In the genomic region with DNA sequence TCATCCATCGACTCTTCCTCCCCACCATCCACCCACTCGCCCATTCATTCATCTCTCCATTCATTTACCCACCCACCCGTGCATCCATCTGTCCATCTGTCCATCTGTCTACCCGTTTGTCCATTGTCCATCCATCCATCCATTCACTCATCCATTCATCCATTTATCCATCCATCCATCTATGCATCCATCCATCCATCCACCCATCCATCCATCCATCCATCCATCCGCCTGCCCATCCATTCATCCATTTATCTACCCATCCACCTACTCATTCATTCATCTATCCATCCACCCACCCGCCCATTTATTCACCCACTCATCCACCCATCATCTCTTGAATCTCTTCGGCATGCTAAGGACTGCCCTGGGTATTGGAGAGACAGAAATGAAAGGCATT, we compare ENCODE assay signal across 24 cellular contexts. TPM values are rescaled to one million over a fixed set of nuclear protein-coding genes. Genes with fewer than 3 reads are reported as not detected.
DNase-seq lines count a peak whose midpoint lies in the region; ATAC-seq, FAIRE-seq and TF ChIP-seq lines count a peak whose summit lies in the region.
"Had no signal": no experiment of that assay in that cellular context is flagged by ENCODE, and none has a peak within 500 bp of the region (broad histone marks: within the 10 kb centered on the region; RNA-seq: fewer than 3 reads in every experiment).

No MANE protein-coding gene starts in this region.

- dilution Hi-C loops in IMR-90 (cut with HindIII; ENCODE audit: low sequenced_read_pairs, unreplicated experiment): no loop called here

- no peak overlapping the region for H3K4me2 ChIP-seq in IMR-90 (ENCODE audit: low read depth, low read length)

- in situ Hi-C loops in IMR-90 (cut with MboI; ENCODE audit: low sequenced_read_pairs): no loop called here

- H3K18ac ChIP-seq in IMR-90 (ENCODE audit: low read depth, low read length): no peak overlapping the region

- DNase-seq in IMR-90 (no peak), coronary artery (ENCODE audit: low spot score) (no peak), kidney (no peak), aorta (no peak), 8988T (no peak), NCI-H82 treated with DMSO at 0.1 percent for 48 hours (lab: John Stamatoyannopoulos, UW; ENCODE audit: unreplicated experiment) (no peak)
- DNase-seq: ACHN; C1 segment of cervical spinal cord; Calu3; CD8-positive, alpha-beta memory T cell; DMS153; GDM1; H7; HFFc6; KG1; NCI-H1092; NCI-H1436; NCI-H187 treated with DMSO at 0.1 percent for 48 hours; NCI-H2107; NCI-H510A had no signal

- H3K27ac ChIP-seq in IMR-90 (ENCODE audit: insufficient read depth, low read length) (no peak overlapping the region), coronary artery (peak overlapping the region; percentile 94 to 99), kidney (ENCODE audit: low read depth in 2 of 2, low read length in 2 of 2) (peak overlapping the region; percentile 94 to 96), aorta (ENCODE audit: low read depth in 1 of 2, low read length in 2 of 2) (peak overlapping the region; percentile 77 to 88)
- H3K27ac ChIP-seq: HL-60 had no signal

- H4K20me1 ChIP-seq in IMR-90 (ENCODE audit: insufficient read depth, low read length): peaks cover 4% of the 10 kb centered on the region; the same call in 1 of the 2 replicates

- no peak for TF ChIP-seq CTCF in IMR-90 (conservative IDR thresholded peaks at IDR 0.05; ENCODE audit: low read depth, low read length)
- TF ChIP-seq CTCF in coronary artery (IDR thresholded peaks at IDR 0.05): no peak
- no peak for TF ChIP-seq CTCF in kidney (IDR thresholded peaks at IDR 0.05; ENCODE audit: borderline replicate concordance, extremely low read depth, insufficient read depth)

- no peak overlapping the region for H4K5ac ChIP-seq in IMR-90 (ENCODE audit: low read depth, low read length)

- H3K36me3 ChIP-seq in IMR-90 (ENCODE audit: control insufficient read depth, insufficient read depth, low read length): no peaks in the 10 kb centered on the region
- H3K36me3 ChIP-seq in kidney (ENCODE audit: control insufficient read depth in 1 of 2, insufficient read depth in 2 of 2, low read length in 2 of 2): no peaks in the 10 kb centered on the region
- H3K36me3 ChIP-seq in aorta (ENCODE audit: control insufficient read depth in 1 of 2, insufficient read depth in 2 of 2, low read length in 1 of 2): no peaks in the 10 kb centered on the region

- peak overlapping the region; percentile 11; the same call in 1 of the 2 replicates for H2AK5ac ChIP-seq in IMR-90 (ENCODE audit: low read depth, low read length)

- H2BK5ac ChIP-seq in IMR-90 (ENCODE audit: low read depth, low read length, poor library complexity, severe bottlenecking): no peak overlapping the region

- H3K14ac ChIP-seq in IMR-90 (replicated peaks; ENCODE audit: low read depth, low read length): no peak overlapping the region

- no peak overlapping the region for H4K91ac ChIP-seq in IMR-90 (ENCODE audit: insufficient read depth, low read depth, low read length)

- no TSS peak for BruUV-seq in IMR-90 (replicated peaks; lab: Mats Ljungman, UMichigan)

- intact Hi-C loops in IMR-90 (cut with micrococcal nuclease): no loop called here
- intact Hi-C loops in kidney (cut with DNase I): no loop called here
- intact Hi-C loops in aorta (cut with DNase I): no loop called here

- H3K4ac ChIP-seq in IMR-90 (ENCODE audit: low read depth, low read length): no peak overlapping the region

- no peaks in the 10 kb centered on the region for H3K27me3 ChIP-seq in IMR-90 (ENCODE audit: control insufficient read depth, insufficient read depth, low read length)
- H3K27me3 ChIP-seq in aorta (ENCODE audit: control insufficient read depth in 1 of 2, insufficient read depth in 2 of 2, low read length in 1 of 2): no peaks in the 10 kb centered on the region

- 97% methylated on average over 5 of the region's 7 CpGs; no CpG with 5 or more reads in 1 of the 2 experiments for WGBS in IMR-90 (ENCODE audit: extremely low coverage in 2 of 2, insufficient read length in 1 of 2), 2 experiments
- WGBS in aorta, 2 donors: 93 to 94% methylated on average over 7 of the region's 7 CpGs

- H3K9ac ChIP-seq in IMR-90 (ENCODE audit: low read depth, low read length): no peak overlapping the region
- no peak overlapping the region for H3K9ac ChIP-seq in kidney (ENCODE audit: low read length in 2 of 2)

- POLR2A ChIA-PET in IMR-90 (lab: Charles Lee; ENCODE audit: unreplicated experiment): no interaction called here

- H3K4me1 ChIP-seq in IMR-90 (ENCODE audit: control insufficient read depth, insufficient read depth, low read length) (peaks cover 21% of the 10 kb centered on the region), kidney (ENCODE audit: control insufficient read depth in 1 of 2, insufficient read depth in 1 of 2, low read depth in 1 of 2, low read length in 2 of 2) (peaks cover 43 to 49% of the 10 kb centered on the region in 2 donors), aorta (ENCODE audit: control insufficient read depth in 1 of 2, insufficient read depth in 2 of 2, low read length in 2 of 2) (peaks cover 3 to 5% of the 10 kb centered on the region in 2 donors)

- peaks cover 41 to 78% of the 10 kb centered on the region in 2 experiments for H3K79me1 ChIP-seq in IMR-90 (ENCODE audit: low read depth in 1 of 2, low read length in 2 of 2)

- H3K9me1 ChIP-seq in IMR-90 (ENCODE audit: insufficient read depth, low read length): peaks cover 15% of the 10 kb centered on the region

- H2BK15ac ChIP-seq in IMR-90 (ENCODE audit: low read depth, low read length): no peak overlapping the region

- no peak overlapping the region for H2BK20ac ChIP-seq in IMR-90 (ENCODE audit: low read depth, low read length)

- H3K4me3 ChIP-seq in IMR-90 (ENCODE audit: insufficient read depth, low read depth, low read length) (no peak overlapping the region), coronary artery (no peak overlapping the region), kidney (ENCODE audit: low read length in 2 of 2) (no peak overlapping the region), aorta (ENCODE audit: low read length in 2 of 2) (no peak overlapping the region)

- H4K8ac ChIP-seq in IMR-90 (ENCODE audit: low read depth in 2 of 2, low read length in 2 of 2): no peak overlapping the region

- ATAC-seq in IMR-90 (ENCODE audit: low read depth): no peak
- no peak for ATAC-seq in aorta (ENCODE audit: low FRiP score)
- no peak for ATAC-seq in HG03135 (IDR thresholded peaks at IDR 0.05; ENCODE audit: unreplicated experiment)
- ATAC-seq: Panc1, SK-N-SH treated with all-trans-retinoic acid at 6 μM for 48 hours had no signal

- H2BK120ac ChIP-seq in IMR-90 (ENCODE audit: low read depth, low read length): no peak overlapping the region

- H3K56ac ChIP-seq in IMR-90 (ENCODE audit: extremely low read depth, insufficient read depth, low read length): no peak overlapping the region

- H3K9me3 ChIP-seq in IMR-90 (ENCODE audit: control insufficient read depth, insufficient read depth, low read length) (no peaks in the 10 kb centered on the region), kidney (ENCODE audit: control insufficient read depth in 1 of 2, low read length in 2 of 2) (no peaks in the 10 kb centered on the region), aorta (ENCODE audit: control insufficient read depth, low read length) (no peaks in the 10 kb centered on the region)

- no peak for TF ChIP-seq POLR2A in IMR-90 (IDR thresholded peaks at IDR 0.05; ENCODE audit: low read depth, low read length)

- no peak overlapping the region for H3K23ac ChIP-seq in IMR-90 (ENCODE audit: low read depth, low read length)

- H2AK9ac ChIP-seq in IMR-90 (replicated peaks; ENCODE audit: low read depth, low read length, poor library complexity): no peak overlapping the region

- no peak overlapping the region for H2AFZ ChIP-seq in IMR-90 (replicated peaks; ENCODE audit: low read length, poor library complexity)

- no peak for FAIRE-seq in kidney (lab: Jason Lieb, UNC)

- CTCF ChIA-PET in IMR-90 (lab: Yijun Ruan, JAX): no interaction called here

- no peak for TF ChIP-seq RAD21 in IMR-90 (IDR thresholded peaks at IDR 0.05; ENCODE audit: low read length)

TF ChIP-seq in IMR-90, 13 proteins besides CTCF, POLR2A, EP300 and RAD21:
- no peak for TF ChIP-seq BHLHE40 (IDR thresholded peaks at IDR 0.05; ENCODE audit: low read depth, low read length)
- TF ChIP-seq MAZ (IDR thresholded peaks at IDR 0.05; ENCODE audit: borderline replicate concordance, low read depth, low read length): no peak
- no peak for TF ChIP-seq RCOR1 (IDR thresholded peaks at IDR 0.05; ENCODE audit: insufficient replicate concordance, low read length)
- TF ChIP-seq MXI1 (IDR thresholded peaks at IDR 0.05; ENCODE audit: borderline replicate concordance, low read depth, low read length): no peak
- TF ChIP-seq NFE2L2 (IDR thresholded peaks at IDR 0.05; ENCODE audit: low read depth, low read length): no peak
- no peak for TF ChIP-seq SMC3 (IDR thresholded peaks at IDR 0.05; ENCODE audit: low read depth, low read length)
- TF ChIP-seq CHD1 (IDR thresholded peaks at IDR 0.05; ENCODE audit: low read depth, low read length): no peak
- no peak for TF ChIP-seq MAFK (IDR thresholded peaks at IDR 0.05; ENCODE audit: low read depth, low read length)

RNA-seq across cellular contexts. Expression of a gene that starts 18.5 kb away (rescaled TPM):
- 4.8 and 5.0 TPM in 2 replicates for total RNA-seq in IMR-90 (2012; rRNA removed)
- polyA plus RNA-seq in IMR-90 (2012; rRNA removed): 12.4 and 14.5 TPM in 2 replicates
- polyA plus RNA-seq in IMR-90 (2012; cell fraction: cytosol; rRNA removed): 7.7 and 12.8 TPM in 2 replicates
- polyA plus RNA-seq in IMR-90 (2012; cell fraction: nucleus; rRNA removed; ENCODE audit: low replicate concordance): 23.3 and 59.8 TPM in 2 replicates
- 91.9 TPM for total RNA-seq in kidney
- 40.8 TPM for polyA plus RNA-seq in kidney (ENCODE audit: insufficient read depth, low read depth, low replicate concordance)
- 100 to 1,000 TPM; 143 to 190 TPM for total RNA-seq in aorta
- 100 to 1,000 TPM in 1 of 2 donors, 10 to 100 TPM in 1; 24.0 to 122 TPM for polyA plus RNA-seq in aorta
- polyA plus RNA-seq: CD8-positive, alpha-beta memory T cell had no signal

Comparison
In these comparisons a context has a peak if more than half of its experiments do, and no peak if none do; other contexts are left out.
1. RNA of a gene that starts 18.5 kb away (total RNA-seq): 143 to 190 TPM in aorta and 91.9 TPM in kidney (single experiment); 4.8 to 5.0 TPM in IMR-90; every median in the first group is over 10 times any median in the second.